In genomic region chr16:20519231-20519630, GRCh38 we compare ENCODE assay signal across 11 cellular contexts. TPM values are rescaled to one million over a fixed set of nuclear protein-coding genes. Genes with fewer than 3 reads are reported as not detected.
"Had no signal": no experiment of that assay in that cellular context is flagged by ENCODE, and none has a peak within 500 bp of the region (broad histone marks: within the 10 kb centered on the region; RNA-seq: fewer than 3 reads in every experiment).

No MANE protein-coding gene starts in this region.

- DNase-seq: GM23248, GOT3, H7, HFFc6, IMR-90, KBM-7 had no signal

- H3K4me3 Mint-ChIP-seq: HFFc6 had no signal

- H3K36me3 ChIP-seq: HAP-1 had no signal

- H3K27ac ChIP-seq: GM23248, HL-60 had no signal

- H3K4me1 ChIP-seq: HAP-1 had no signal

- H2AFZ ChIP-seq: GM23248 had no signal

- ATAC-seq: HCT116 had no signal

- H3K4me3 ChIP-seq: GM23248, HAP-1 had no signal

- H3K9me3 ChIP-seq: HAP-1 had no signal

- H3K9ac ChIP-seq: GM23248 had no signal

- H3K27ac Mint-ChIP-seq: HFFc6 had no signal

RNA-seq across cellular contexts. Expression of gene ACSM2B, which starts 56.9 kb away (rescaled TPM):
- total RNA-seq: GM23248, H4, H7, HFFc6, HT1080, IMR-90 had no signal
- polyA plus RNA-seq: GM23248, IMR-90 had no signal
